Comparison of ENCODE assay signal across 24 cellular contexts in genomic region chrX:14508025-14508690, GRCh38. TPM values are rescaled to one million over a fixed set of nuclear protein-coding genes. Genes with fewer than 3 reads are reported as not detected.
A peak's percentile ranks its signal among the peaks of the same experiment; 100 is the strongest.
DNase-seq lines count a peak whose midpoint lies in the region; ATAC-seq and TF ChIP-seq lines count a peak whose summit lies in the region.
"Had no signal": no experiment of that assay in that cellular context is flagged by ENCODE, and none has a peak within 500 bp of the region (broad histone marks: within the 10 kb centered on the region; RNA-seq: fewer than 3 reads in every experiment).

No MANE protein-coding gene starts in this region.

- no peak for TF ChIP-seq POLR2A in spleen (IDR thresholded peaks at IDR 0.05)

- H3K4me3 Mint-ChIP-seq in nephron: no peak overlapping the region
- H3K4me3 Mint-ChIP-seq: CD8-positive, alpha-beta T cell; immature natural killer cell had no signal

- no peak for TF ChIP-seq CTCF in nephron (IDR thresholded peaks at IDR 0.05; ENCODE audit: unreplicated experiment in 3 of 3)
- TF ChIP-seq CTCF in spleen (IDR thresholded peaks at IDR 0.05 in 8 of 11, conservative IDR thresholded peaks at IDR 0.05 in 3 of 11): no peak

- H3K27me3 ChIP-seq in spleen (replicated peaks in 1 of 7): no peaks in the 10 kb centered on the region
- H3K27me3 ChIP-seq: suprapubic skin, vagina had no signal

- H3K4me1 ChIP-seq in spleen: no peaks in the 10 kb centered on the region
- H3K4me1 ChIP-seq: left ventricle myocardium inferior, suprapubic skin, vagina had no signal

- intact Hi-C loops in spleen (cut with DNase I; ENCODE audit: low total_unique reads): no loop called here

- no peak overlapping the region for H3K4me3 ChIP-seq in spleen
- H3K4me3 ChIP-seq: K562, left ventricle myocardium inferior, suprapubic skin, vagina had no signal

- H3K36me3 Mint-ChIP-seq in nephron (ENCODE audit: low read depth): no peaks in the 10 kb centered on the region
- H3K36me3 Mint-ChIP-seq: CD8-positive, alpha-beta T cell; immature natural killer cell had no signal

- peaks cover 7% of the 10 kb centered on the region for H3K9me3 Mint-ChIP-seq in nephron
- H3K9me3 Mint-ChIP-seq: CD8-positive, alpha-beta T cell had no signal

- peaks cover 44% of the 10 kb centered on the region for H3K4me1 Mint-ChIP-seq in nephron
- H3K4me1 Mint-ChIP-seq: immature natural killer cell had no signal

- H3K27ac Mint-ChIP-seq in nephron: peak overlapping the region in 2 of 3 experiments; percentile 49 to 53
- H3K27ac Mint-ChIP-seq: CD8-positive, alpha-beta T cell; immature natural killer cell; progenitor cell of endocrine pancreas had no signal

- peak; percentile 64 for DNase-seq in G401 (ENCODE audit: low spot score)
- peak; percentile 19 for DNase-seq in NCI-H1694 (lab: John Stamatoyannopoulos, UW)
- DNase-seq in cerebellar cortex (ENCODE audit: low spot score): peak; percentile 50
- DNase-seq in spleen: no peak
- DNase-seq in activated CD4-positive, CD25-positive, alpha-beta regulatory T cell (lab: John Stamatoyannopoulos, UW): no peak
- DNase-seq: activated CD4-positive, alpha-beta T cell treated with anti-CD3 and anti-CD28 coated beads, Interleukin-2, amount 50 U/mL, for 48 hours; activated gamma-delta T cell treated with Interleukin-2 at 50 U/mL for 16 hours; CD8-positive, alpha-beta T cell; dermis blood vessel endothelial cell; immature natural killer cell; left ventricle myocardium inferior; NCI-H1930; NCI-H510A; RPMI8226; T-helper 9 cell had no signal

- WGBS in spleen, 5 donors: 49 to 84% (median 69%) methylated on average over 3 of the region's 3 CpGs

- in situ Hi-C loops in G401 (cut with HindIII; ENCODE audit: low sequenced_read_pairs): no loop called here

- H3K27ac ChIP-seq in spleen: no peak overlapping the region
- H3K27ac ChIP-seq: left ventricle myocardium inferior, suprapubic skin, vagina had no signal

- H3K36me3 ChIP-seq in spleen: no peaks in the 10 kb centered on the region
- H3K36me3 ChIP-seq: left ventricle myocardium inferior, suprapubic skin, vagina had no signal

- H3K27me3 Mint-ChIP-seq in nephron (ENCODE audit: low read depth): no peaks in the 10 kb centered on the region
- H3K27me3 Mint-ChIP-seq: progenitor cell of endocrine pancreas had no signal

- ATAC-seq in GM19397 (IDR thresholded peaks at IDR 0.05; ENCODE audit: unreplicated experiment): no peak
- ATAC-seq: CD8-positive, alpha-beta T cell; K562 had no signal

- peaks cover 0 to 5% (median 0%) of the 10 kb centered on the region in 8 donors for H3K9me3 ChIP-seq in spleen
- H3K9me3 ChIP-seq: suprapubic skin, vagina had no signal

RNA-seq across cellular contexts. Expression of gene GLRA2, which starts 21.2 kb away (rescaled TPM):
- total RNA-seq in G401 (2014; rRNA removed; shearing (Covaris generic)): not detected in 2 replicates
- total RNA-seq in spleen: not detected
- polyA plus RNA-seq in spleen: not detected
- total RNA-seq: CD8-positive, alpha-beta T cell; Daoy; dermis blood vessel endothelial cell; K562; left ventricle myocardium inferior; mononuclear cell; progenitor cell of endocrine pancreas; suprapubic skin; vagina had no signal
- polyA plus RNA-seq: adipose tissue, immature natural killer cell, K562 had no signal

Comparison
In these comparisons a context has a peak if more than half of its experiments do, and no peak if none do; other contexts are left out.
1. DNase-seq: peak in G401 (single experiment), NCI-H1694 (single experiment) and cerebellar cortex (single experiment); none in spleen (single experiment) and activated CD4-positive, CD25-positive, alpha-beta regulatory T cell (0 of 4).